9 cellular contexts compared by ENCODE assay signal in the genomic region with DNA sequence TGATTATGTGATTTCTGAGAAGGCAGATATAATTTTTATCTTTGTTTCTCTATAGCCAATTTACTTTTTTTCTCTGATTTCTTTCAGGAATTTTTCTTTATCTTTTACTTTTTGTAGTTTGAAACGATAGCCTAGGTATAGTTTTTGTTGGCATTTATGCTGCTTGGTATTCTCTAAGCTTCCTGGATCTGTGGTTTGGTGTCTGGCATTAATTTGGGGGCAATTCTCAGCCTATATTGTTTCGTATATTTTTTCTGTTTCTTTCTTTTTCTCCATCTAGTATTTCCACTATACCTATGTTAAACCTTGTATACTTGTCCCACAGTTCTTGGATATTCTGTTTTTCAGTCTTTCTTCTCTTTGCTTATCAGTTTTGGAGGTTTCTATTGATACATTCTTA.
"Had no signal": no experiment of that assay in that cellular context is flagged by ENCODE, and none has a peak within 500 bp of the region (broad histone marks: within the 10 kb centered on the region; RNA-seq: fewer than 3 reads in every experiment).

No MANE protein-coding gene starts in this region.

- H3K9ac ChIP-seq: GM23248 had no signal

- H3K36me3 ChIP-seq: HAP-1 had no signal

- H3K4me3 ChIP-seq: GM23248, GM23338, HAP-1 had no signal

- H2AFZ ChIP-seq: GM23248, GM23338 had no signal

- H3K4me2 ChIP-seq: GM23338 had no signal

- ATAC-seq: GM23338, HCT116 had no signal

- DNase-seq: GM23248, GOT3, H7, H9, HCEC 1CT, HFFc6 had no signal
